ENCODE assay signal across 6 cellular contexts in the genomic region with DNA sequence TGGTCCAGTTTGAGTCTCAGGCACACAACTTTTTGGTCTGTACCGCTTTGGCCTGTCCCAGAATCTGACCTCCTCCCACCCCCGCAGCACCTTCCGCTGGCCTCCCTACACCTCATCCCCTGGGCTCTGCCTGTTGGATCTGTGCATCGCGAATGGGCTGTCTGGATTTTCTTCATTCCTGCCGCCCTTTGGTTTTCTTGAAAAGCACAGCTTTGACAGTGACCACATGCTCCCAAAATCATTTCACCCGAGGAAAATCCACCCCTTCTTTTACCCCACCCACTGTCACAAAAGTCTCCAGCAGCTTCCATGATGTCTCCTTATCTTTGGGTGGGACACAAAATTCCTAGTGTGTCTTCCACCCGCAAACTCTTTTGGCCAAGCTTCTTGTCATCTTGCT.
"Had no signal": no experiment of that assay in that cellular context is flagged by ENCODE, and none has a peak within 500 bp of the region (broad histone marks: within the 10 kb centered on the region; RNA-seq: fewer than 3 reads in every experiment).

No MANE protein-coding gene starts in this region.

- DNase-seq: GM23248, GOT3, H9, HCEC 1CT, KBM-7 had no signal

- H3K36me3 Mint-ChIP-seq: IgD-negative memory B cell had no signal

- H3K4me3 ChIP-seq: GM23248 had no signal

- H3K27ac ChIP-seq: GM23248 had no signal

- H3K9me3 Mint-ChIP-seq: H9, IgD-negative memory B cell had no signal

- H3K9ac ChIP-seq: GM23248 had no signal

- H3K4me3 Mint-ChIP-seq: H9, IgD-negative memory B cell had no signal

- H3K27ac Mint-ChIP-seq: H9, IgD-negative memory B cell had no signal
